Comparison of ENCODE assay signal across 8 cellular contexts in the genomic region with DNA sequence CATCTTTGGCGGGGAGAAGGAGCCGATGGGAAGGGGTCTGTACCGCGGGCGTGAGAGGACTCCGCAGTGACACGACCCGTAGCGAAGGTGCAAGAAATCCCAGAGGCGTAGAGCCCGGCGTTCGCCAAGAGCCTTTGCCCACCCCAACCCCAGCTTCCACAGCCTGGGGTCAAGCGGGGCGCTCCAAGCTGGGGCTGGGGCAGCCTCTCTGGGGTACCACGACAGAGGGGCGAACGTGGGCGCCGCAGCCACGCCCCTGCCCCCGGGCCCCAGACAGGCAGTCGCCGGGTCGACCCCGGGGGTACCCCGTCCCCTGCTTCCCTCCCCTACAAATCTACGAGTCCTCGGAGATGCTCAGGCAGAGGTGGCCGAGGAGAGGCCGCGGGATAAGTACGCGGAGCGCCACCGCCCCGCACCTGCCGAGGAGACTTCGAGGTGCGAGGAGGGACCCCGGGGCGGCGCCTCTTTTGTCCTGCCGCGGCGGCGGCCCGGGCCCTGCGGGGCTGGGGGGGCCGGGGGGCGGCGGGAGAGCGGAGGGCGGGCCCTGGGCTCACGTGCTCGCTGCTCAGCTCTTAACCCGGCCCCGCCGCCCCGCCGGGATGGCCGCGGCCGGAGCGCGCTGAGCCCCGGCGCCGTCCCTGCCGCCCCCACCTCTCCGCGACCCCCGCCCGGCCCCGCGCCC. TPM values are rescaled to one million over a fixed set of nuclear protein-coding genes. Genes with fewer than 3 reads are reported as not detected.
DNase-seq lines count a peak whose midpoint lies in the region; ATAC-seq and TF ChIP-seq lines count a peak whose summit lies in the region.

A gene with protein sequence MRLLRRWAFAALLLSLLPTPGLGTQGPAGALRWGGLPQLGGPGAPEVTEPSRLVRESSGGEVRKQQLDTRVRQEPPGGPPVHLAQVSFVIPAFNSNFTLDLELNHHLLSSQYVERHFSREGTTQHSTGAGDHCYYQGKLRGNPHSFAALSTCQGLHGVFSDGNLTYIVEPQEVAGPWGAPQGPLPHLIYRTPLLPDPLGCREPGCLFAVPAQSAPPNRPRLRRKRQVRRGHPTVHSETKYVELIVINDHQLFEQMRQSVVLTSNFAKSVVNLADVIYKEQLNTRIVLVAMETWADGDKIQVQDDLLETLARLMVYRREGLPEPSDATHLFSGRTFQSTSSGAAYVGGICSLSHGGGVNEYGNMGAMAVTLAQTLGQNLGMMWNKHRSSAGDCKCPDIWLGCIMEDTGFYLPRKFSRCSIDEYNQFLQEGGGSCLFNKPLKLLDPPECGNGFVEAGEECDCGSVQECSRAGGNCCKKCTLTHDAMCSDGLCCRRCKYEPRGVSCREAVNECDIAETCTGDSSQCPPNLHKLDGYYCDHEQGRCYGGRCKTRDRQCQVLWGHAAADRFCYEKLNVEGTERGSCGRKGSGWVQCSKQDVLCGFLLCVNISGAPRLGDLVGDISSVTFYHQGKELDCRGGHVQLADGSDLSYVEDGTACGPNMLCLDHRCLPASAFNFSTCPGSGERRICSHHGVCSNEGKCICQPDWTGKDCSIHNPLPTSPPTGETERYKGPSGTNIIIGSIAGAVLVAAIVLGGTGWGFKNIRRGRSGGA (plus strand): TSS at position 575 of the 682 bp plus-strand sequence. CDS start 212 bp downstream, outside the sequence.

- DNase-seq in NCI-H2227 (lab: John Stamatoyannopoulos, UW; ENCODE audit: unreplicated experiment) (peak; percentile 57), NCI-H2227 treated with DMSO at 0.1 percent for 48 hours (lab: John Stamatoyannopoulos, UW) (no peak), right atrium auricular region (ENCODE audit: low spot score) (no peak), KBM-7 (no peak), adrenal gland (no peak)
- no peak for DNase-seq in activated CD4-positive, alpha-beta memory T cell treated with anti-CD3 and anti-CD28 coated beads, Interleukin-2, amount 10 ng/mL, durations not matched to agents 7 days and 5 days
- no peak for DNase-seq in stimulated activated naive B cell treated with anti-CD40 and anti-IgM and Interleukin-4, amounts not matched to agents 10 μg/mL and 1 μg/mL and 100 μg/mL, for 72 hours

- 8 to 37% (median 18%) methylated on average over 13 to 69 of the region's 76 CpGs for WGBS in adrenal gland, 4 donors

- H3K27ac ChIP-seq in right atrium auricular region (peak within 1 kb of the TSS; percentile 71 to 84), adrenal gland (no peak within 1 kb of the TSS)

- H3K9me3 Mint-ChIP-seq in activated CD4-positive, alpha-beta memory T cell treated with anti-CD3 and anti-CD28 coated beads, Interleukin-2, amount 10 ng/mL, durations not matched to agents 7 days and 5 days, result no peaks in the 10 kb centered on the region
- no peaks in the 10 kb centered on the region for H3K9me3 Mint-ChIP-seq in stimulated activated naive B cell treated with anti-CD40 and anti-IgM and Interleukin-4, amounts not matched to agents 10 μg/mL and 1 μg/mL and 100 μg/mL, for 72 hours

- H3K27me3 ChIP-seq in right atrium auricular region (peaks cover 0 to 6% of the 10 kb centered on the region in 2 donors), adrenal gland (peaks cover 28% of the 10 kb centered on the region)

- H3K36me3 ChIP-seq in right atrium auricular region, result no peaks in the 10 kb centered on the region
- no peaks in the 10 kb centered on the region for H3K36me3 ChIP-seq in adrenal gland (replicated peaks in 1 of 2)

- TF ChIP-seq CTCF in right atrium auricular region (IDR thresholded peaks at IDR 0.05) (no peak), adrenal gland (IDR thresholded peaks at IDR 0.05) (no peak)

- intact Hi-C loops in adrenal gland (cut with DNase I), result no loop called here

- POLR2A ChIA-PET in activated CD4-positive, alpha-beta memory T cell treated with anti-CD3 and anti-CD28 coated beads, Interleukin-2, amount 10 ng/mL, durations not matched to agents 7 days and 5 days (lab: Charles Lee), result no interaction called here

- peak within 1 kb of the TSS; percentile 55 to 65 for H3K4me3 ChIP-seq in right atrium auricular region
- peak within 1 kb of the TSS in 1 of 4 donors; percentile 57 for H3K4me3 ChIP-seq in adrenal gland

- H3K4me3 Mint-ChIP-seq in activated CD4-positive, alpha-beta memory T cell treated with anti-CD3 and anti-CD28 coated beads, Interleukin-2, amount 10 ng/mL, durations not matched to agents 7 days and 5 days, result peak within 1 kb of the TSS; percentile 32
- H3K4me3 Mint-ChIP-seq in stimulated activated naive B cell treated with anti-CD40 and anti-IgM and Interleukin-4, amounts not matched to agents 10 μg/mL and 1 μg/mL and 100 μg/mL, for 72 hours, result peak within 1 kb of the TSS; percentile 65 to 69

- CTCF ChIA-PET in activated CD4-positive, alpha-beta memory T cell treated with anti-CD3 and anti-CD28 coated beads, Interleukin-2, amount 10 ng/mL, durations not matched to agents 7 days and 5 days (lab: Charles Lee), result no interaction called here

- in situ Hi-C loops in KBM-7 (cut with MboI; ENCODE audit: low pct_unique_long_range_greater_than_20kb, low sequenced_read_pairs), result no loop called here

- peak; percentile 48 for ATAC-seq in stimulated activated naive B cell treated with anti-CD40 and anti-IgM and Interleukin-4, amounts not matched to agents 10 μg/mL and 1 μg/mL and 100 μg/mL, for 72 hours (replicated peaks)
- ATAC-seq in GM21528 (IDR thresholded peaks at IDR 0.05; ENCODE audit: low FRiP score, unreplicated experiment), result no peak

- no peak for TF ChIP-seq POLR2A in adrenal gland (IDR thresholded peaks at IDR 0.05)

- peaks cover 29% of the 10 kb centered on the region for H3K27me3 Mint-ChIP-seq in activated CD4-positive, alpha-beta memory T cell treated with anti-CD3 and anti-CD28 coated beads, Interleukin-2, amount 10 ng/mL, durations not matched to agents 7 days and 5 days
- peaks cover 32 to 52% of the 10 kb centered on the region in 2 donors for H3K27me3 Mint-ChIP-seq in stimulated activated naive B cell treated with anti-CD40 and anti-IgM and Interleukin-4, amounts not matched to agents 10 μg/mL and 1 μg/mL and 100 μg/mL, for 72 hours

- peaks cover 2% of the 10 kb centered on the region for H3K4me1 Mint-ChIP-seq in activated CD4-positive, alpha-beta memory T cell treated with anti-CD3 and anti-CD28 coated beads, Interleukin-2, amount 10 ng/mL, durations not matched to agents 7 days and 5 days
- H3K4me1 Mint-ChIP-seq in stimulated activated naive B cell treated with anti-CD40 and anti-IgM and Interleukin-4, amounts not matched to agents 10 μg/mL and 1 μg/mL and 100 μg/mL, for 72 hours, result peaks cover 0 to 7% of the 10 kb centered on the region in 2 donors

- peaks cover 0 to 31% of the 10 kb centered on the region in 2 donors for H3K4me1 ChIP-seq in right atrium auricular region
- H3K4me1 ChIP-seq in adrenal gland (replicated peaks in 1 of 2), result peaks cover 4 to 6% of the 10 kb centered on the region in 2 donors

- H3K36me3 Mint-ChIP-seq in activated CD4-positive, alpha-beta memory T cell treated with anti-CD3 and anti-CD28 coated beads, Interleukin-2, amount 10 ng/mL, durations not matched to agents 7 days and 5 days (ENCODE audit: low read depth), result no peaks in the 10 kb centered on the region
- peaks cover 2 to 4% of the 10 kb centered on the region in 2 donors for H3K36me3 Mint-ChIP-seq in stimulated activated naive B cell treated with anti-CD40 and anti-IgM and Interleukin-4, amounts not matched to agents 10 μg/mL and 1 μg/mL and 100 μg/mL, for 72 hours

- H3K27ac Mint-ChIP-seq in activated CD4-positive, alpha-beta memory T cell treated with anti-CD3 and anti-CD28 coated beads, Interleukin-2, amount 10 ng/mL, durations not matched to agents 7 days and 5 days, result no peak within 1 kb of the TSS
- peak within 1 kb of the TSS; percentile 42 for H3K27ac Mint-ChIP-seq in stimulated activated naive B cell treated with anti-CD40 and anti-IgM and Interleukin-4, amounts not matched to agents 10 μg/mL and 1 μg/mL and 100 μg/mL, for 72 hours

- H3K9me3 ChIP-seq in right atrium auricular region, result no peaks in the 10 kb centered on the region
- H3K9me3 ChIP-seq in adrenal gland (replicated peaks in 1 of 3), result no peaks in the 10 kb centered on the region

RNA-seq across cellular contexts. Expression of the gene that starts here (rescaled TPM):
- total RNA-seq in activated CD4-positive, alpha-beta memory T cell treated with anti-CD3 and anti-CD28 coated beads, Interleukin-2, amount 10 ng/mL, durations not matched to agents 7 days and 5 days, result under 1 TPM; 0.28 to 0.43 TPM
- total RNA-seq in right atrium auricular region (10 to 100 TPM in 1 of 2 donors, 1 to 10 TPM in 1; 6.8 to 19.9 TPM), adrenal gland (under 1 TPM in 6 of 8 donors, not detected in 2; 0.19 to 0.50 (median 0.28) TPM)
- under 1 TPM; 0.05 to 0.80 (median 0.57) TPM for polyA plus RNA-seq in adrenal gland

Comparison
In these comparisons a context has a peak if more than half of its experiments do, and no peak if none do; other contexts are left out.
1. RNA of the gene that starts here (total RNA-seq): 6.8 to 19.9 TPM in right atrium auricular region; 0.28 to 0.43 TPM in activated CD4-positive, alpha-beta memory T cell treated with anti-CD3 and anti-CD28 coated beads, Interleukin-2, amount 10 ng/mL, durations not matched to agents 7 days and 5 days and 0.19 to 0.50 TPM in adrenal gland; every median in the first group is over 4 times any median in the second.
2. H3K27ac ChIP-seq: peak in right atrium auricular region (2 of 2); none in adrenal gland (0 of 5).